In the genomic region with DNA sequence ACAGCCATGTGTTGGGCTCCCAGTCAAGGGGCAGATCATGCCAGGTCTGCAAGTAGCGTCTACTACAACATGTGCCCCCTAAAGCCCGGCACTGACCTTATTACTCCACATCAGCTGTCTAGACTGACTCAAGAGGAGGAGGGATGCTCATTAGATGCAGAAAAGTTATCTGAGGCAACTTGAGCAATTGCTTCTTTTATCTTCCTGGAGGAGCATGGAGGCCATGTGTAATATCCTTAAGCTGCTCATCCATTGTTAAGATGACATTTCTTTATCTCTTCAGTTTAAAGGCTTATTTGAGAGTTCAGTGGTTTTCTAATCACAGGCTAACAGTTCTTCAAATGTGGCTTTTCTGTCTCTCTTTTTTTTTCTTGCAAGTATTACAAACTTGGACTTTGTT, we compare ENCODE assay signal across 17 cellular contexts.
DNase-seq lines count a peak whose midpoint lies in the region; ATAC-seq, FAIRE-seq and TF ChIP-seq lines count a peak whose summit lies in the region.
"Had no signal": no experiment of that assay in that cellular context is flagged by ENCODE, and none has a peak within 500 bp of the region (broad histone marks: within the 10 kb centered on the region; RNA-seq: fewer than 3 reads in every experiment).

No MANE protein-coding gene starts in this region.

- no peak overlapping the region for H3K4me2 ChIP-seq in mesenchymal stem cell (ENCODE audit: low read length, poor library complexity, severe bottlenecking)
- H3K4me2 ChIP-seq: A549 had no signal

- H3K4me1 ChIP-seq in mesenchymal stem cell (ENCODE audit: control insufficient read depth, insufficient read depth, low read depth, low read length) = no peaks in the 10 kb centered on the region
- peaks cover 0 to 10% (median 4%) of the 10 kb centered on the region in 3 donors for H3K4me1 ChIP-seq in pancreas
- H3K4me1 ChIP-seq: A549 had no signal

- no peak for ATAC-seq in pancreas
- no peak for ATAC-seq in GM21529 (IDR thresholded peaks at IDR 0.05; ENCODE audit: unreplicated experiment)
- ATAC-seq: A549; CD8-positive, alpha-beta T cell; HepG2 had no signal

- H3K79me1 ChIP-seq in mesenchymal stem cell (replicated peaks; ENCODE audit: low read length, poor library complexity, severe bottlenecking) = no peaks in the 10 kb centered on the region

- no peak for FAIRE-seq in pancreas (lab: Jason Lieb, UNC)
- FAIRE-seq: A549, GM18507, HepG2, HTR-8/SVneo had no signal

- H3K36me3 ChIP-seq in mesenchymal stem cell (ENCODE audit: control insufficient read depth in 1 of 2, insufficient read depth in 2 of 2, low read depth in 1 of 2, low read length in 2 of 2) (no peaks in the 10 kb centered on the region), pancreas (no peaks in the 10 kb centered on the region)

- no peak overlapping the region for H3K23ac ChIP-seq in mesenchymal stem cell (ENCODE audit: low read length in 2 of 2)

- no peak overlapping the region for H2AFZ ChIP-seq in mesenchymal stem cell (ENCODE audit: low read depth, low read length)

- H3K9me3 ChIP-seq in mesenchymal stem cell (ENCODE audit: control insufficient read depth, low read length) = no peaks in the 10 kb centered on the region
- H3K9me3 ChIP-seq in pancreas = no peaks in the 10 kb centered on the region
- H3K9me3 ChIP-seq: A549 had no signal

- no peak overlapping the region for H3K18ac ChIP-seq in mesenchymal stem cell (ENCODE audit: low read depth in 1 of 2, low read length in 2 of 2)

- no peak overlapping the region for H2BK12ac ChIP-seq in mesenchymal stem cell (ENCODE audit: low read length in 2 of 2)

- H3K9ac ChIP-seq in mesenchymal stem cell (ENCODE audit: low read length) = no peak overlapping the region

- intact Hi-C loops in pancreas (cut with DNase I) = no loop called here

- no peak overlapping the region for H4K8ac ChIP-seq in mesenchymal stem cell (ENCODE audit: low read length)

- H3K27me3 ChIP-seq in mesenchymal stem cell (ENCODE audit: control insufficient read depth in 1 of 2, insufficient read depth in 1 of 2, low read length in 2 of 2) (no peaks in the 10 kb centered on the region), pancreas (no peaks in the 10 kb centered on the region)

- no peak overlapping the region for H3K27ac ChIP-seq in mesenchymal stem cell (ENCODE audit: low read length, poor library complexity, severe bottlenecking)
- no peak overlapping the region for H3K27ac ChIP-seq in pancreas
- H3K27ac ChIP-seq: A549 had no signal

- TF ChIP-seq CTCF in pancreas (IDR thresholded peaks at IDR 0.05) = no peak
- no peak for TF ChIP-seq CTCF in GM10266 (IDR thresholded peaks at IDR 0.05; ENCODE audit: control insufficient read depth, insufficient read depth, low read depth, missing control alignments)

- H2BK15ac ChIP-seq in mesenchymal stem cell (ENCODE audit: low read depth, poor library complexity, severe bottlenecking) = no peak overlapping the region

- no peak overlapping the region for H3K14ac ChIP-seq in mesenchymal stem cell (ENCODE audit: low read length in 2 of 2)

- H2BK5ac ChIP-seq in mesenchymal stem cell (ENCODE audit: low read depth, low read length, poor library complexity, severe bottlenecking) = no peak overlapping the region

- peak; percentile 72 for DNase-seq in OCI-M1 (lab: John Stamatoyannopoulos, UW)
- DNase-seq in amniotic epithelial cell (ENCODE audit: low read depth) = peak; percentile 98
- DNase-seq in mesenchymal stem cell = peak; percentile 1
- no peak for DNase-seq in AG08396 (ENCODE audit: low spot score)
- no peak for DNase-seq in pancreas
- DNase-seq in GM10266 (ENCODE audit: extremely low spot score) = no peak
- DNase-seq: CD8-positive, alpha-beta T cell; COR-L47; DMS53; GF-D8; GOT3; H9 had no signal

- H3K4me3 ChIP-seq in mesenchymal stem cell (ENCODE audit: insufficient read depth in 1 of 2, low read depth in 1 of 2, low read length in 2 of 2) (no peak overlapping the region), pancreas (no peak overlapping the region)
- H3K4me3 ChIP-seq: A549 had no signal

- H3K4ac ChIP-seq in mesenchymal stem cell (ENCODE audit: low read depth in 1 of 2, low read length in 2 of 2) = no peak overlapping the region

- H4K91ac ChIP-seq in mesenchymal stem cell (ENCODE audit: low read length) = no peak overlapping the region

- no peak overlapping the region for H2AK5ac ChIP-seq in mesenchymal stem cell (ENCODE audit: low read length, severe bottlenecking)

- H2BK120ac ChIP-seq in mesenchymal stem cell (ENCODE audit: low read depth, low read length) = no peak overlapping the region

- WGBS in mesenchymal stem cell = no CpG with 5 or more reads among the region's 2 CpGs
- WGBS in pancreas, 2 donors = 80 to 85% methylated on average over 2 of the region's 2 CpGs

Comparison
In these comparisons a context has a peak if more than half of its experiments do, and no peak if none do; other contexts are left out.
1. DNase-seq: peak in OCI-M1 (single experiment), amniotic epithelial cell (single experiment) and mesenchymal stem cell (single experiment); none in AG08396 (single experiment), pancreas (0 of 6) and GM10266 (single experiment).